In genomic region chr17:17379197-17379991, GRCh38 we compare ENCODE assay signal across 17 cellular contexts.
DNase-seq lines count a peak whose midpoint lies in the region; ATAC-seq and TF ChIP-seq lines count a peak whose summit lies in the region.
"Had no signal": no experiment of that assay in that cellular context is flagged by ENCODE, and none has a peak within 500 bp of the region (broad histone marks: within the 10 kb centered on the region; RNA-seq: fewer than 3 reads in every experiment).

No MANE protein-coding gene starts in this region.

- no peak overlapping the region for H3K27ac Mint-ChIP-seq in activated T-helper 1 cell treated with anti-CD3 and anti-CD28 coated beads, Interleukin-12 subunit alpha, Interleukin-12 subunit beta, Interleukin-2, Interleukin-4 antibody, amounts not matched to agents 30 ng/mL and 10 ng/mL and 1 ng/mL, durations not matched to agents 14 hours and 24 hours and 36 hours
- H3K27ac Mint-ChIP-seq: activated CD8-positive, alpha-beta memory T cell treated with anti-CD3 and anti-CD28 coated beads, Interleukin-2, amount 10 ng/mL, durations not matched to agents 7 days and 5 days had no signal

- no peaks in the 10 kb centered on the region for H3K36me3 Mint-ChIP-seq in activated T-helper 1 cell treated with anti-CD3 and anti-CD28 coated beads, Interleukin-12 subunit alpha, Interleukin-12 subunit beta, Interleukin-2, Interleukin-4 antibody, amounts not matched to agents 30 ng/mL and 10 ng/mL and 1 ng/mL, durations not matched to agents 14 hours and 24 hours and 36 hours (ENCODE audit: low read depth)
- H3K36me3 Mint-ChIP-seq: activated CD8-positive, alpha-beta memory T cell treated with anti-CD3 and anti-CD28 coated beads, Interleukin-2, amount 10 ng/mL, durations not matched to agents 7 days and 5 days; CD4-positive, alpha-beta memory T cell had no signal

- H3K4me3 Mint-ChIP-seq in activated T-helper 1 cell treated with anti-CD3 and anti-CD28 coated beads, Interleukin-12 subunit alpha, Interleukin-12 subunit beta, Interleukin-2, Interleukin-4 antibody, amounts not matched to agents 30 ng/mL and 10 ng/mL and 1 ng/mL, durations not matched to agents 14 hours and 24 hours and 36 hours: no peak overlapping the region
- H3K4me3 Mint-ChIP-seq: activated CD8-positive, alpha-beta memory T cell treated with anti-CD3 and anti-CD28 coated beads, Interleukin-2, amount 10 ng/mL, durations not matched to agents 7 days and 5 days; CD4-positive, alpha-beta memory T cell had no signal

- H3K4me1 Mint-ChIP-seq in activated T-helper 1 cell treated with anti-CD3 and anti-CD28 coated beads, Interleukin-12 subunit alpha, Interleukin-12 subunit beta, Interleukin-2, Interleukin-4 antibody, amounts not matched to agents 30 ng/mL and 10 ng/mL and 1 ng/mL, durations not matched to agents 14 hours and 24 hours and 36 hours (ENCODE audit: low read depth): peaks cover 9% of the 10 kb centered on the region

- no peak for ATAC-seq in HG02759 (IDR thresholded peaks at IDR 0.05; ENCODE audit: unreplicated experiment)
- ATAC-seq: activated CD8-positive, alpha-beta memory T cell treated with anti-CD3 and anti-CD28 coated beads, Interleukin-2, amount 10 ng/mL, durations not matched to agents 7 days and 5 days had no signal

- DNase-seq in AG10803 (ENCODE audit: low read depth) (peak; percentile 48), NCI-H69 (lab: John Stamatoyannopoulos, UW) (peak; percentile 18), fibroblast of the aortic adventitia (ENCODE audit: low read depth) (peak; percentile 73), mucosa of gallbladder (ENCODE audit: low spot score) (peak; percentile 26), NCI-H524 treated with DMSO at 0.1 percent for 48 hours (lab: John Stamatoyannopoulos, UW) (no peak)
- DNase-seq in activated effector memory CD4-positive, alpha-beta T cell treated with anti-CD3 and anti-CD28 coated beads, Interleukin-2, amount 50 U/mL, for 16 hours: no peak
- DNase-seq in activated T-helper 1 cell treated with anti-CD3 and anti-CD28 coated beads, Interleukin-12 subunit alpha, Interleukin-12 subunit beta, Interleukin-2, Interleukin-4 antibody, amounts not matched to agents 30 ng/mL and 10 ng/mL and 1 ng/mL, durations not matched to agents 14 hours and 24 hours and 36 hours (ENCODE audit: low spot score): no peak
- DNase-seq: activated CD4-positive, alpha-beta T cell treated with anti-CD3 and anti-CD28 coated beads for 1 hour; activated CD8-positive, alpha-beta memory T cell treated with anti-CD3 and anti-CD28 coated beads, Interleukin-2, amount 10 ng/mL, durations not matched to agents 7 days and 5 days; activated effector memory CD4-positive, alpha-beta T cell treated with Interleukin-2 at 50 U/mL for 16 hours; CD4-positive, alpha-beta memory T cell; NCI-H187; NCI-H510A treated with DMSO at 0.1 percent for 48 hours; OCI-M1; stimulated activated CD4-positive, alpha-beta T cell treated with anti-CD3 and anti-CD28 coated beads, Interleukin-4, amount 100 ng/mL, for 24 hours had no signal

- H3K27me3 Mint-ChIP-seq in activated T-helper 1 cell treated with anti-CD3 and anti-CD28 coated beads, Interleukin-12 subunit alpha, Interleukin-12 subunit beta, Interleukin-2, Interleukin-4 antibody, amounts not matched to agents 30 ng/mL and 10 ng/mL and 1 ng/mL, durations not matched to agents 14 hours and 24 hours and 36 hours (ENCODE audit: insufficient read depth): peaks cover 5% of the 10 kb centered on the region
- H3K27me3 Mint-ChIP-seq: CD4-positive, alpha-beta memory T cell had no signal

- H3K9me3 Mint-ChIP-seq in activated T-helper 1 cell treated with anti-CD3 and anti-CD28 coated beads, Interleukin-12 subunit alpha, Interleukin-12 subunit beta, Interleukin-2, Interleukin-4 antibody, amounts not matched to agents 30 ng/mL and 10 ng/mL and 1 ng/mL, durations not matched to agents 14 hours and 24 hours and 36 hours: no peaks in the 10 kb centered on the region
- H3K9me3 Mint-ChIP-seq: CD4-positive, alpha-beta memory T cell had no signal

- TF ChIP-seq CTCF in AG10803 (conservative IDR thresholded peaks at IDR 0.05; ENCODE audit: low read length) (no peak), fibroblast of the aortic adventitia (IDR thresholded peaks at IDR 0.05; ENCODE audit: insufficient read depth, low read length) (no peak)

- intact Hi-C loops in activated T-helper 1 cell treated with anti-CD3 and anti-CD28 coated beads, Interleukin-12 subunit alpha, Interleukin-12 subunit beta, Interleukin-2, Interleukin-4 antibody, amounts not matched to agents 30 ng/mL and 10 ng/mL and 1 ng/mL, durations not matched to agents 14 hours and 24 hours and 36 hours (cut with micrococcal nuclease): no loop called here

- no peak overlapping the region for H3K4me3 ChIP-seq in AG10803 (ENCODE audit: low read length)
- H3K4me3 ChIP-seq in fibroblast of the aortic adventitia (ENCODE audit: low read depth, low read length): no peak overlapping the region
- H3K4me3 ChIP-seq: SK-N-MC had no signal

Comparison
In these comparisons a context has a peak if more than half of its experiments do, and no peak if none do; other contexts are left out.
1. DNase-seq: peak in AG10803 (single experiment), NCI-H69 (single experiment), fibroblast of the aortic adventitia (single experiment) and mucosa of gallbladder (single experiment); none in activated effector memory CD4-positive, alpha-beta T cell treated with anti-CD3 and anti-CD28 coated beads, Interleukin-2, amount 50 U/mL, for 16 hours (single experiment), NCI-H524 treated with DMSO at 0.1 percent for 48 hours (single experiment) and activated T-helper 1 cell treated with anti-CD3 and anti-CD28 coated beads, Interleukin-12 subunit alpha, Interleukin-12 subunit beta, Interleukin-2, Interleukin-4 antibody, amounts not matched to agents 30 ng/mL and 10 ng/mL and 1 ng/mL, durations not matched to agents 14 hours and 24 hours and 36 hours (single experiment).